10 cellular contexts compared by ENCODE assay signal in the genomic region with DNA sequence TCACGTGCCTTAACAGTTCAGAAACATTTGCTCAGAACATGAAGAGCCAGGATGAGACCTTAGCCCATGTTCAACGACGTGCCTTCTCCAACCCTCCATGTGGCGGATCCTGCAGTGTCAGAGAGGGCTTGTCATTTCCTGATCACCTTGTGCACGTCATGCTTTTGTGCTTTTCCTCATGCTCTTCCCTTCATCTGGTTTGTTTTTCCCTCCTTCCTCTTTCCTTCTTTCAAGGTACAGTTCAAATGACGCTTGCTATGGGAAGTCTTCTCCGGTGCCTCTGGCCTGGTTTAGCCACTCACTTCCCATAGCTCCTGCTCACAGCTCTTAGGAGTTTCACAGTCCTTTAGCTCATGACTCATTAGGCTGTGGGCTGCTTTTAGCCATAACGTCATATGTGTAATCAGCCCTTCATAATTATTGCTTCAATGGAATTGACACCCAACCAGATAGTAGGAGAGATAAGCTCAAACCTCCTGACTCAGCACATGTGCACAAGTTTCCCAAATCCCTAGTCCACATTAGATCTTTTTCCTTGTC.
DNase-seq lines count a peak whose midpoint lies in the region; ATAC-seq and TF ChIP-seq lines count a peak whose summit lies in the region.
"Had no signal": no experiment of that assay in that cellular context is flagged by ENCODE, and none has a peak within 500 bp of the region (broad histone marks: within the 10 kb centered on the region; RNA-seq: fewer than 3 reads in every experiment).

No MANE protein-coding gene starts in this region.

- H3K9me3 ChIP-seq in AG04450 (ENCODE audit: control insufficient read depth, insufficient read depth, low read length) = no peaks in the 10 kb centered on the region; the same call in 1 of the 2 replicates
- H3K9me3 ChIP-seq: heart right ventricle had no signal

- CTCF ChIA-PET in AG04450 (lab: Charles Lee) = interaction anchor here (1.1 kb wide), 1 partner anchor 18 kb away, joined by 3 read pairs; no protein-coding TSS in a partner anchor

- POLR2A ChIA-PET in AG04450 (lab: Yijun Ruan, JAX) = interaction anchor here (0.6 kb wide), 2 partner anchors 29 to 123 kb away, joined by 3 to 5 read pairs; no protein-coding TSS in a partner anchor

- no peak for TF ChIP-seq CTCF in AG04450 (IDR thresholded peaks at IDR 0.05; ENCODE audit: low read depth, low read length)
- TF ChIP-seq CTCF in fibroblast of the aortic adventitia (IDR thresholded peaks at IDR 0.05; ENCODE audit: insufficient read depth, low read length) = no peak

- in situ Hi-C loops in ACHN (cut with HindIII; ENCODE audit: low pct_ligation_motif_present, low pct_unique_long_range_greater_than_20kb, low sequenced_read_pairs) = no loop called here

- H3K27ac ChIP-seq in AG04450 (ENCODE audit: low read depth, low read length) = no peak overlapping the region
- H3K27ac ChIP-seq: heart right ventricle had no signal

- peak; percentile 33 for DNase-seq in AG04450 (ENCODE audit: low read depth, low spot score)
- peak; percentile 36 for DNase-seq in HCEC 1CT
- peak; percentile 91 for DNase-seq in RPMI7951 (ENCODE audit: low read depth)
- peak; percentile 68 for DNase-seq in fibroblast of the aortic adventitia (ENCODE audit: low read depth)
- DNase-seq in stimulated activated CD4-positive, alpha-beta T cell treated with anti-CD3 and anti-CD28 coated beads, Interleukin-2, amount 100 ng/mL, for 24 hours = no peak
- no peak for DNase-seq in ACHN
- DNase-seq in NCI-H524 treated with DMSO at 0.1 percent for 48 hours (lab: John Stamatoyannopoulos, UW) = no peak
- DNase-seq: heart right ventricle, NCI-H1694 treated with DMSO at 0.1 percent for 48 hours had no signal

- no peak for ATAC-seq in GM18870 (IDR thresholded peaks at IDR 0.05; ENCODE audit: unreplicated experiment)

- H3K27me3 ChIP-seq in AG04450 (ENCODE audit: control insufficient read depth, insufficient read depth, low read length) = no peaks in the 10 kb centered on the region
- H3K27me3 ChIP-seq: heart right ventricle had no signal

- H3K4me3 ChIP-seq in AG04450 (ENCODE audit: low read depth, low read length) (no peak overlapping the region), fibroblast of the aortic adventitia (ENCODE audit: low read depth, low read length) (no peak overlapping the region)
- H3K4me3 ChIP-seq: heart right ventricle had no signal

Comparison
In these comparisons a context has a peak if more than half of its experiments do, and no peak if none do; other contexts are left out.
1. DNase-seq: peak in AG04450 (single experiment), HCEC 1CT (single experiment), RPMI7951 (single experiment) and fibroblast of the aortic adventitia (single experiment); none in stimulated activated CD4-positive, alpha-beta T cell treated with anti-CD3 and anti-CD28 coated beads, Interleukin-2, amount 100 ng/mL, for 24 hours (0 of 2), ACHN (single experiment) and NCI-H524 treated with DMSO at 0.1 percent for 48 hours (single experiment).